8 cellular contexts compared by ENCODE assay signal in genomic region chr2:28276076-28276618, GRCh38.
DNase-seq lines count a peak whose midpoint lies in the region; ATAC-seq, FAIRE-seq and TF ChIP-seq lines count a peak whose summit lies in the region.

No MANE protein-coding gene starts in this region.

- POLR2A ChIA-PET in RWPE1 (lab: Yijun Ruan, JAX; ENCODE audit: low non-redundant PET) = interaction anchor here (0.6 to 1.1 kb wide), 2 partner anchors 114 to 523 kb away, joined by 3 read pairs; no protein-coding TSS in a partner anchor

- no peak for ATAC-seq in GM18867 (IDR thresholded peaks at IDR 0.05; ENCODE audit: unreplicated experiment)

- no peak for TF ChIP-seq CTCF in RWPE1 (conservative IDR thresholded peaks at IDR 0.05; ENCODE audit: low read depth)

- FAIRE-seq in endometrium (lab: Jason Lieb, UNC) = peak; percentile 31

- DNase-seq in DMS53 treated with DMSO at 0.1 percent for 48 hours (lab: John Stamatoyannopoulos, UW; ENCODE audit: unreplicated experiment) (peak; percentile 48), GOT3 (lab: John Stamatoyannopoulos, UW) (peak; percentile 13), RWPE1 (ENCODE audit: low spot score) (peak; percentile 94), putamen (ENCODE audit: low spot score) (peak; percentile 74), GM19238 (ENCODE audit: insufficient read length, low spot score) (no peak), RPMI8226 (no peak)

- H3K27ac ChIP-seq in RWPE1 = peak overlapping the region; percentile 96

- CTCF ChIA-PET in RWPE1 (lab: Yijun Ruan, JAX) = interaction anchor here (0.5 to 0.7 kb wide), 3 partner anchors 67 to 116 kb away, joined by 3 to 6 read pairs (median 4); no protein-coding TSS in a partner anchor

Comparison
In these comparisons a context has a peak if more than half of its experiments do, and no peak if none do; other contexts are left out.
1. DNase-seq: peak in DMS53 treated with DMSO at 0.1 percent for 48 hours (single experiment), GOT3 (single experiment), RWPE1 (single experiment) and putamen (single experiment); none in GM19238 (single experiment) and RPMI8226 (single experiment).